19 cellular contexts compared by ENCODE assay signal in the genomic region with DNA sequence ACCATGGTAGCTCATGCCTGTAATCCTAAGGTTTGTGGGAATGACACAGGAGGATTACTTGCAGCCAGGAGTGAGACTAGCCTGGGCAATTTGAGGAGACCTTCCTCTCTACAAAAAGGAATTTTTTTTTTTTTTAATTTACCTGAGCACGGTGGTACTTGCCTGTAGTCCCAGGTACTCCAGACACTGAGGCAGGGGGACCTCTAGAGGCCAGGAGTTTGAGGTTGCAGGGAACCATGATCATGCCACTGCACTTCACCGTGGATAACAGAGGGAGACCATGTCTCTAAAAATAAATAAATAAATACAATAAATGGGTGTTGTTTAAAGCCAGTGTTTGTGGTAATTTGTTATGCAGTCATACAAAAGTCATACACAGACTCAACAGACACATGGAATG. TPM values are rescaled to one million over a fixed set of nuclear protein-coding genes. Genes with fewer than 3 reads are reported as not detected.
A peak's percentile ranks its signal among the peaks of the same experiment; 100 is the strongest.
DNase-seq lines count a peak whose midpoint lies in the region; TF ChIP-seq lines count a peak whose summit lies in the region.
"Had no signal": no experiment of that assay in that cellular context is flagged by ENCODE, and none has a peak within 500 bp of the region (broad histone marks: within the 10 kb centered on the region; RNA-seq: fewer than 3 reads in every experiment).

No MANE protein-coding gene starts in this region.

- H3K79me2 ChIP-seq in OCI-LY7 (ENCODE audit: insufficient read depth, low read depth, low read length) = no peaks in the 10 kb centered on the region

- H3K27me3 ChIP-seq in MG63 = no peaks in the 10 kb centered on the region
- H3K27me3 ChIP-seq: adrenal gland, esophagus muscularis mucosa, heart left ventricle had no signal

- TF ChIP-seq CTCF in GM12872 (IDR thresholded peaks at IDR 0.05; ENCODE audit: insufficient read depth, low read depth, low read length) (peak; percentile 31; the same call in 2 of the 3 replicates), OCI-LY7 (conservative IDR thresholded peaks at IDR 0.05; ENCODE audit: low read length) (peak; percentile 71), epithelial cell of proximal tubule (conservative IDR thresholded peaks at IDR 0.05; ENCODE audit: low read depth, low read length) (peak; percentile 38)

- CTCF ChIA-PET in OCI-LY7 (lab: Charles Lee; ENCODE audit: unreplicated experiment) = no interaction called here

- BruUV-seq in OCI-LY7 (replicated peaks; lab: Mats Ljungman, UMichigan) = no TSS peak

- H3K4me3 ChIP-seq in OCI-LY7 (ENCODE audit: low read depth, low read length, poor library complexity, severe bottlenecking) (no peak overlapping the region), epithelial cell of proximal tubule (ENCODE audit: low read depth, low read length) (no peak overlapping the region), MG63 (no peak overlapping the region)
- H3K4me3 ChIP-seq: adrenal gland, cardiac muscle cell, dorsolateral prefrontal cortex, esophagus muscularis mucosa, heart left ventricle, thoracic aorta had no signal

- H3K36me3 ChIP-seq in OCI-LY7 (ENCODE audit: insufficient read depth, low read length) (peaks cover 6% of the 10 kb centered on the region; the same call in 1 of the 2 replicates), MG63 (no peaks in the 10 kb centered on the region)
- H3K36me3 ChIP-seq: cardiac muscle cell had no signal

- H3K9me2 ChIP-seq in OCI-LY7 (ENCODE audit: insufficient read depth, low read length) = no peaks in the 10 kb centered on the region

- H3K9me3 ChIP-seq in OCI-LY7 (ENCODE audit: low read length) = no peaks in the 10 kb centered on the region
- no peaks in the 10 kb centered on the region for H3K9me3 ChIP-seq in MG63
- H3K9me3 ChIP-seq: adrenal gland, esophagus muscularis mucosa, heart left ventricle, thoracic aorta had no signal

- H3K27ac ChIP-seq in OCI-LY7 (ENCODE audit: low read depth, low read length, poor library complexity, severe bottlenecking) = no peak overlapping the region
- H3K27ac ChIP-seq: adrenal gland, cardiac muscle cell, dorsolateral prefrontal cortex, esophagus muscularis mucosa, heart left ventricle, thoracic aorta had no signal

- no peaks in the 10 kb centered on the region for H4K20me1 ChIP-seq in OCI-LY7 (ENCODE audit: insufficient read depth, low read length)

- no peak overlapping the region for H2AFZ ChIP-seq in OCI-LY7 (ENCODE audit: low read length)

- no peak overlapping the region for H3K4me2 ChIP-seq in OCI-LY7 (ENCODE audit: low read length)

- intact Hi-C loops in OCI-LY7 (cut with micrococcal nuclease; ENCODE audit: unreplicated experiment) = no loop called here

- peaks cover 7% of the 10 kb centered on the region for H3K4me1 ChIP-seq in OCI-LY7 (ENCODE audit: insufficient read depth, low read length, poor library complexity, severe bottlenecking)

- POLR2A ChIA-PET in OCI-LY7 (lab: Charles Lee) = no interaction called here

- DNase-seq in DMS53 (lab: John Stamatoyannopoulos, UW) (peak; percentile 52), OCI-LY7 (ENCODE audit: low spot score) (peak; percentile 40), epithelial cell of proximal tubule (ENCODE audit: low read depth) (no peak), NCI-H1092 (lab: John Stamatoyannopoulos, UW) (no peak), EL (no peak), MG63 (no peak)
- DNase-seq: activated CD4-positive, alpha-beta T cell treated with anti-CD3 and anti-CD28 coated beads, Interleukin-2, amount 50 U/mL, for 48 hours; adrenal gland; dorsolateral prefrontal cortex; heart left ventricle; mammary epithelial cell; NCI-H2081; NCI-H69; posterior cingulate gyrus; small intestine had no signal

RNA-seq across cellular contexts. Expression of gene HLA-F, which starts 2.4 kb away (rescaled TPM):
- total RNA-seq in OCI-LY7 (2014; rRNA removed; shearing (Covaris generic)) = 83.2 and 140 TPM in 2 replicates
- total RNA-seq in OCI-LY7 (2022) = 56.0 and 65.8 TPM in 2 replicates
- 2.5 and 2.8 TPM in 2 replicates for total RNA-seq in epithelial cell of proximal tubule
- total RNA-seq in MG63 (2014; rRNA removed; shearing (Covaris generic); ENCODE audit: low replicate concordance) = 8.0 and 12.9 TPM in 2 replicates

RNA-seq across cellular contexts. Expression of gene ZFP57, which starts 39.9 kb away (rescaled TPM):
- total RNA-seq in OCI-LY7 (2014; rRNA removed; shearing (Covaris generic)) = not detected in 2 replicates
- total RNA-seq in OCI-LY7 (2022) (not detected in 2 replicates), epithelial cell of proximal tubule (0.12 and 1.4 TPM in 2 replicates)
- not detected in 2 replicates for total RNA-seq in MG63 (2014; rRNA removed; shearing (Covaris generic); ENCODE audit: low replicate concordance)

Comparison
In these comparisons a context has a peak if more than half of its experiments do, and no peak if none do; other contexts are left out.
1. DNase-seq: peak in DMS53 (single experiment) and OCI-LY7 (single experiment); none in epithelial cell of proximal tubule (single experiment), NCI-H1092 (single experiment), EL (single experiment) and MG63 (single experiment).
2. Peak in every context shown above with its lines, with median percentiles within 50 percentile points of each other: CTCF ChIP-seq.